8 cellular contexts compared by ENCODE assay signal in the genomic region with DNA sequence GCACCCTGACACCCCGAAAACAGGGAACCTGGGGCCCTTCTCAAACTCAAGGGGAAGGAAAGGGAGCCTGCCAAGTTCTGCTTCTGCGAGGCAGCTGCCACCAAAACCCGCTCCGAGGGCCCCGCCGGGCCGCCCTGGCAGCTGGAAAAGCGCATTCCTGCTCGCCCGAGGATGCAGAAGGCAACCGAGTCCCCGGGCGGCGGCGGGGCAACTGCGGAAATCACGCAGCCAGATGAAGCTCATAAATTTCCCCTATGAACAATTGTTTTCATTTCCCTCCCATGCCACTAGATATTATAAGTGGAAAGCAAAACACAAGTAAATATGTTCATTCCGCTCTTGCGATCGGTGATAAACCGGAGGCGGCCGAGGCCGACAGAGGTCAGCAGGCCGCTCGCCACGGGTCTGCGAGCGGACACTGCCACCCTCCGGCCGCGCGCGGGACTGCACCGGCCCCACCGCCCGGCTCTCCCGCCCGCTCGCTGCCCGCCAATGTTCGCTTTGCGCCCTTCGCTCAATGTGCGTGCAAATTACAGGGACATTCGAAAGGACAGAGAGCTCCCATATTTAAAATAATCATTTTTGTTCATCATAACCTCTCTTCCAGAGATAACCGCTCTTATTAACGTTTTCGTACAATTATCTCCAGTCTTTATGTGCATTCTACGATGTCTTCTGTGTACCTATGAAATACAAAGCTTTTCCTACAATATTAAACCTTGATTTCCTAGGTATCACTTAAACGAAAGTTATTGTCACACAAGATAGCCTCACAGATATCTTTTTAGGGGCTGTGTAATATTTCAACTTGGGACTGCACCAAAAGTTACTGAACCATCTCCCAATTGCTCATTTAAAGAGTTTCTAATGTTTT.
DNase-seq lines count a peak whose midpoint lies in the region; TF ChIP-seq lines count a peak whose summit lies in the region.

No MANE protein-coding gene starts in this region.

- CTCF ChIA-PET in activated CD4-positive, alpha-beta T cell treated with anti-CD3 and anti-CD28 coated beads, Interleukin-2, amount 10 ng/mL, durations not matched to agents 7 days and 5 days (lab: Charles Lee) = interaction anchor here (0.9 to 1.5 kb wide), 7 partner anchors 14 to 1558 kb away, joined by 3 to 5 read pairs (median 3); no protein-coding TSS in a partner anchor

- peaks cover 32% of the 10 kb centered on the region for H3K27me3 Mint-ChIP-seq in activated CD4-positive, alpha-beta T cell treated with anti-CD3 and anti-CD28 coated beads, Interleukin-2, amount 10 ng/mL, durations not matched to agents 7 days and 5 days

- H3K4me1 Mint-ChIP-seq in activated CD4-positive, alpha-beta T cell treated with anti-CD3 and anti-CD28 coated beads, Interleukin-2, amount 10 ng/mL, durations not matched to agents 7 days and 5 days = peaks cover 15% of the 10 kb centered on the region

- H3K27ac ChIP-seq in C4-2B = no peak overlapping the region

- peak; percentile 59 for DNase-seq in GM19240 (ENCODE audit: insufficient read length, low spot score)
- DNase-seq in MV-4-11 (lab: John Stamatoyannopoulos, UW) = peak; percentile 36
- peak; percentile 47 for DNase-seq in activated CD4-positive, alpha-beta T cell treated with anti-CD3 and anti-CD28 coated beads, Interleukin-2, amount 10 ng/mL, durations not matched to agents 7 days and 5 days
- DNase-seq in ecto neural progenitor cell (ENCODE audit: low spot score) = peak; percentile 79
- peak; percentile 56 for DNase-seq in medulla oblongata (ENCODE audit: extremely low spot score)
- DNase-seq in stimulated activated CD8-positive, alpha-beta memory T cell treated with anti-CD3 and anti-CD28 coated beads, Interleukin-12 subunit alpha, Interleukin-12 subunit beta, amount 100 ng/mL, for 4 hours (ENCODE audit: low read depth) = peak; percentile 19
- DNase-seq in SHP77 treated with DMSO at 0.1 percent for 48 hours (lab: John Stamatoyannopoulos, UW) = no peak

- TF ChIP-seq CTCF in C4-2B (conservative IDR thresholded peaks at IDR 0.05) = peak; percentile 100

- no peaks in the 10 kb centered on the region for H3K9me3 Mint-ChIP-seq in activated CD4-positive, alpha-beta T cell treated with anti-CD3 and anti-CD28 coated beads, Interleukin-2, amount 10 ng/mL, durations not matched to agents 7 days and 5 days

- POLR2A ChIA-PET in activated CD4-positive, alpha-beta T cell treated with anti-CD3 and anti-CD28 coated beads, Interleukin-2, amount 10 ng/mL, durations not matched to agents 7 days and 5 days (lab: Charles Lee) = no interaction called here

- no peak overlapping the region for H3K27ac Mint-ChIP-seq in activated CD4-positive, alpha-beta T cell treated with anti-CD3 and anti-CD28 coated beads, Interleukin-2, amount 10 ng/mL, durations not matched to agents 7 days and 5 days

- H3K36me3 Mint-ChIP-seq in activated CD4-positive, alpha-beta T cell treated with anti-CD3 and anti-CD28 coated beads, Interleukin-2, amount 10 ng/mL, durations not matched to agents 7 days and 5 days (ENCODE audit: low read depth) = no peaks in the 10 kb centered on the region

- H3K4me3 Mint-ChIP-seq in activated CD4-positive, alpha-beta T cell treated with anti-CD3 and anti-CD28 coated beads, Interleukin-2, amount 10 ng/mL, durations not matched to agents 7 days and 5 days = no peak overlapping the region
